ENCODE assay signal across 31 cellular contexts in genomic region chr2:190929919-190930318, GRCh38. TPM values are rescaled to one million over a fixed set of nuclear protein-coding genes. Genes with fewer than 3 reads are reported as not detected.
DNase-seq lines count a peak whose midpoint lies in the region; FAIRE-seq and TF ChIP-seq lines count a peak whose summit lies in the region.
"Had no signal": no experiment of that assay in that cellular context is flagged by ENCODE, and none has a peak within 500 bp of the region (broad histone marks: within the 10 kb centered on the region; RNA-seq: fewer than 3 reads in every experiment).

No MANE protein-coding gene starts in this region.

- intact Hi-C loops in PC-9 (cut with micrococcal nuclease; ENCODE audit: unreplicated experiment) = loop anchor here (10.0 kb wide), 1 partner anchor 55 kb away; no protein-coding TSS in a partner anchor

- in situ Hi-C loops in ACHN (cut with HindIII; ENCODE audit: low pct_ligation_motif_present, low pct_unique_long_range_greater_than_20kb, low sequenced_read_pairs) = no loop called here

- H3K27me3 Mint-ChIP-seq in chondrocyte (ENCODE audit: low read depth) (no peaks in the 10 kb centered on the region), nephron (ENCODE audit: low read depth) (no peaks in the 10 kb centered on the region)
- H3K27me3 Mint-ChIP-seq: brain had no signal

- BruUV-seq in PC-9 (replicated peaks; lab: Mats Ljungman, UMichigan) = no TSS peak

- H4K20me1 ChIP-seq in PC-9 (ENCODE audit: insufficient read depth) = no peaks in the 10 kb centered on the region

- H3K79me2 ChIP-seq in PC-9 (ENCODE audit: low read depth) = no peaks in the 10 kb centered on the region

- H2AFZ ChIP-seq in PC-9 = no peak overlapping the region

- FAIRE-seq in HTR-8/SVneo (lab: Jason Lieb, UNC) = peak; percentile 28
- FAIRE-seq: frontal cortex, urothelium cell line had no signal

- H3K4me1 ChIP-seq in PC-9 (replicated peaks; ENCODE audit: insufficient read depth) = no peaks in the 10 kb centered on the region

- no peaks in the 10 kb centered on the region for H3K27me3 ChIP-seq in PC-9 (ENCODE audit: insufficient read depth, low read depth)
- H3K27me3 ChIP-seq: BE2C, dorsolateral prefrontal cortex, stomach had no signal

- no peaks in the 10 kb centered on the region for H3K9me3 ChIP-seq in PC-9 (ENCODE audit: insufficient read depth, low read depth)
- H3K9me3 ChIP-seq: BE2C, mucosa of descending colon, stomach had no signal

- H3K36me3 ChIP-seq in PC-9 (ENCODE audit: low read depth) = peaks cover 7% of the 10 kb centered on the region

- H3K36me3 Mint-ChIP-seq in chondrocyte (ENCODE audit: low read depth) (peaks cover 32% of the 10 kb centered on the region), nephron (ENCODE audit: low read depth) (peaks cover 42% of the 10 kb centered on the region)
- H3K36me3 Mint-ChIP-seq: natural killer cell had no signal

- H3K27ac Mint-ChIP-seq in chondrocyte (ENCODE audit: unreplicated experiment) (peak overlapping the region; percentile 51), nephron (peak overlapping the region; percentile 64 to 93 (median 83))
- H3K27ac Mint-ChIP-seq: CD8-positive, alpha-beta T cell had no signal

- H3K4me2 ChIP-seq in PC-9 = no peak overlapping the region
- H3K4me2 ChIP-seq: smooth muscle cell had no signal

- CTCF ChIA-PET in PC-9 (lab: Charles Lee) = no interaction called here

- no peak overlapping the region for H3K27ac ChIP-seq in PC-9
- H3K27ac ChIP-seq: dorsolateral prefrontal cortex, stomach, WERI-Rb-1 had no signal

- TF ChIP-seq CTCF in chondrocyte (IDR thresholded peaks at IDR 0.05) = no peak
- no peak for TF ChIP-seq CTCF in nephron (IDR thresholded peaks at IDR 0.05; ENCODE audit: unreplicated experiment in 3 of 3)
- TF ChIP-seq CTCF in PC-9 (conservative IDR thresholded peaks at IDR 0.05) = no peak

- DNase-seq in ACHN (peak; percentile 84), HTR-8/SVneo (ENCODE audit: insufficient read length, low spot score) (no peak), chondrocyte (ENCODE audit: low spot score) (no peak), PC-9 (no peak), HUDEP-2 (lab: John Stamatoyannopoulos, UW; ENCODE audit: unreplicated experiment in 76 of 76) (no peak), NCI-H2107 (lab: John Stamatoyannopoulos, UW) (no peak)
- DNase-seq: activated CD4-positive, alpha-beta T cell treated with anti-CD3 and anti-CD28 coated beads for 48 hours; activated gamma-delta T cell treated with Interleukin-2 at 50 U/mL for 16 hours; activated T-cell treated with anti-CD3 and anti-CD28 coated beads, Interleukin-2, amount 50 U/mL, for 48 hours; BE2C; CD8-positive, alpha-beta T cell; cerebellar nuclear complex; DMS 273 treated with DMSO at 0.1 percent for 48 hours; dorsolateral prefrontal cortex; H7; mucosa of descending colon; natural killer cell; NCI-H1048; NCI-H774; retina; stimulated activated CD4-positive, alpha-beta T cell treated with anti-CD3 and anti-CD28 coated beads, Interleukin-1b, Interleukin-23, amount 100 ng/mL, for 48 hours; stomach; SW 1271; T1000; WERI-Rb-1 had no signal

- peaks cover 4% of the 10 kb centered on the region; the same call in 1 of the 2 replicates for H3F3A ChIP-seq in PC-9 (ENCODE audit: insufficient read depth, low read depth)

- H3K9me3 Mint-ChIP-seq in chondrocyte (ENCODE audit: low read depth) (no peaks in the 10 kb centered on the region), nephron (no peaks in the 10 kb centered on the region)
- H3K9me3 Mint-ChIP-seq: brain; CD8-positive, alpha-beta T cell; natural killer cell had no signal

- H3K4me3 Mint-ChIP-seq in chondrocyte (ENCODE audit: unreplicated experiment) (no peak overlapping the region), nephron (peak overlapping the region in 2 of 3 experiments; percentile 51 to 66)
- H3K4me3 Mint-ChIP-seq: brain; CD8-positive, alpha-beta T cell; natural killer cell had no signal

- POLR2A ChIA-PET in PC-9 (lab: Charles Lee; ENCODE audit: unreplicated experiment) = no interaction called here

- H3K4me1 Mint-ChIP-seq in chondrocyte (ENCODE audit: low read depth) (peaks cover 40% of the 10 kb centered on the region), nephron (peaks cover 25% of the 10 kb centered on the region)
- H3K4me1 Mint-ChIP-seq: brain had no signal

- no peaks in the 10 kb centered on the region for H3K9me2 ChIP-seq in PC-9 (ENCODE audit: insufficient read depth)

- no peak overlapping the region for H3K4me3 ChIP-seq in PC-9
- H3K4me3 ChIP-seq: dorsolateral prefrontal cortex, lung, mucosa of descending colon, smooth muscle cell, stomach had no signal

RNA-seq across cellular contexts. Expression of gene GLS, which starts 49.3 kb away (rescaled TPM):
- 234 to 330 TPM (median 245 TPM) in 3 replicates for total RNA-seq in chondrocyte
- total RNA-seq in PC-9 (2021) = 66.4 and 68.5 TPM in 2 replicates
